Comparison of ENCODE assay signal across 1 cellular context in the genomic region with DNA sequence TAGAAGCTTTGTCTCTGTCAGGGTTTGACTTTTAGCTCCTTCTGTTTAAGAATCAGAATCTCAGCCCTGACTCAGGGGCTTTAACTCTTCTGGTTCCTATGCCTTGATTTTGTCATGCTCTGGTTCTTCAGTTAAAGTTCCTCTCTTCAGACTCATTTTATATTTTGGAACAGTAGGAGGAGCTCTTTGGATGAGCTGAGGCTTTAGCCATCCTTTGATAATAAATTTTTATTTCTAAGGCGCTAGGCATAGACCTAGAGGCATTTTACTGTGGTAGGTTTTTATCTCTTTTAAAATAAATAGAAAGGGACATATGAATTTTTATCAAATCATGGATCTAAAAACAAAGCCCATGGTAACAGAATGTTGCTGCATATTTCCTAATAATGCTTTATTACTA.
TF ChIP-seq lines count a peak whose summit lies in the region.

No MANE protein-coding gene starts in this region.

TF ChIP-seq in GM23338, 12 proteins besides CTCF, POLR2A, EP300 and RAD21 (continued from another document):
- TF ChIP-seq ZNF462 (CRISPR knock-in tag; IDR thresholded peaks at IDR 0.05) = no peak
- no peak for TF ChIP-seq NANOG (IDR thresholded peaks at IDR 0.05; ENCODE audit: borderline replicate concordance)
TF ChIP-seq in GM23338: peak in this region for 0.
